ENCODE assay signal across 11 cellular contexts in genomic region chr15:63490345-63491034, GRCh38. TPM values are rescaled to one million over a fixed set of nuclear protein-coding genes. Genes with fewer than 3 reads are reported as not detected.
DNase-seq lines count a peak whose midpoint lies in the region; ATAC-seq and TF ChIP-seq lines count a peak whose summit lies in the region.
"Had no signal": no experiment of that assay in that cellular context is flagged by ENCODE, and none has a peak within 500 bp of the region (broad histone marks: within the 10 kb centered on the region; RNA-seq: fewer than 3 reads in every experiment).

No MANE protein-coding gene starts in this region.

- H3K36me3 Mint-ChIP-seq in CD4-positive, CD25-positive, alpha-beta regulatory T cell: no peaks in the 10 kb centered on the region

- peaks cover 0 to 1% (median 0%) of the 10 kb centered on the region in 7 donors for H3K9me3 Mint-ChIP-seq in CD4-positive, CD25-positive, alpha-beta regulatory T cell

- no peaks in the 10 kb centered on the region for H3K36me3 ChIP-seq in CD4-positive, CD25-positive, alpha-beta regulatory T cell (ENCODE audit: control insufficient read depth, insufficient read depth, low read length)
- H3K36me3 ChIP-seq in lung (ENCODE audit: control insufficient read depth in 2 of 2, insufficient read depth in 2 of 2, low read length in 2 of 2) (no peaks in the 10 kb centered on the region), thyroid gland (no peaks in the 10 kb centered on the region)
- H3K36me3 ChIP-seq: prostate gland had no signal

- no peaks in the 10 kb centered on the region for H3K27me3 ChIP-seq in CD4-positive, CD25-positive, alpha-beta regulatory T cell (ENCODE audit: control insufficient read depth, insufficient read depth, low read length)
- H3K27me3 ChIP-seq in lung (ENCODE audit: control insufficient read depth, insufficient read depth) (no peaks in the 10 kb centered on the region), thyroid gland (no peaks in the 10 kb centered on the region)

- no peak for ATAC-seq in CD4-positive, CD25-positive, alpha-beta regulatory T cell (ENCODE audit: low read depth in 2 of 2)
- ATAC-seq in lung (ENCODE audit: insufficient read depth, low FRiP score) (peak; percentile 49), GM21786 (IDR thresholded peaks at IDR 0.05; ENCODE audit: unreplicated experiment) (no peak)

- no peaks in the 10 kb centered on the region for H3K9me3 ChIP-seq in CD4-positive, CD25-positive, alpha-beta regulatory T cell (ENCODE audit: control insufficient read depth in 2 of 2, low read length in 2 of 2)
- H3K9me3 ChIP-seq in lung (ENCODE audit: control insufficient read depth in 2 of 2, insufficient read depth in 1 of 2, low read length in 1 of 2) (no peaks in the 10 kb centered on the region), thyroid gland (no peaks in the 10 kb centered on the region)
- H3K9me3 ChIP-seq: prostate gland had no signal

- peaks cover 27% of the 10 kb centered on the region for H3K4me1 ChIP-seq in CD4-positive, CD25-positive, alpha-beta regulatory T cell (ENCODE audit: control insufficient read depth, insufficient read depth, low read length, poor library complexity, severe bottlenecking)
- no peaks in the 10 kb centered on the region for H3K4me1 ChIP-seq in lung (ENCODE audit: control insufficient read depth in 2 of 2, insufficient read depth in 2 of 2, low read length in 2 of 2)
- H3K4me1 ChIP-seq in thyroid gland: peaks cover 14 to 20% of the 10 kb centered on the region in 2 donors
- H3K4me1 ChIP-seq: prostate gland had no signal

- TF ChIP-seq CTCF in lung (IDR thresholded peaks at IDR 0.05; ENCODE audit: control extremely low read depth, extremely low read depth): no peak
- no peak for TF ChIP-seq CTCF in coronary artery (IDR thresholded peaks at IDR 0.05)
- no peak for TF ChIP-seq CTCF in thyroid gland (IDR thresholded peaks at IDR 0.05)

- no peak for TF ChIP-seq POLR2A in thyroid gland (IDR thresholded peaks at IDR 0.05)

- no peak overlapping the region for H3K27ac ChIP-seq in CD4-positive, CD25-positive, alpha-beta regulatory T cell (ENCODE audit: insufficient read depth, low read length, poor library complexity, severe bottlenecking)
- H3K27ac ChIP-seq in lung (ENCODE audit: low read depth in 1 of 2, low read length in 1 of 2) (peak overlapping the region in 1 of 2 donors; percentile 75), coronary artery (peak overlapping the region in 1 of 2 donors; percentile 78), thyroid gland (no peak overlapping the region)
- H3K27ac ChIP-seq: C4-2B, prostate gland had no signal

- no peak for DNase-seq in CD4-positive, CD25-positive, alpha-beta regulatory T cell
- DNase-seq in NCI-H1092 (lab: John Stamatoyannopoulos, UW) (peak; percentile 62), OCI-M1 (lab: John Stamatoyannopoulos, UW) (peak; percentile 42), lung (ENCODE audit: low spot score) (no peak), coronary artery (ENCODE audit: low spot score) (no peak), cerebellar cortex (ENCODE audit: low spot score) (no peak), thyroid gland (no peak)
- DNase-seq: activated effector memory CD4-positive, alpha-beta T cell treated with Interleukin-2 at 50 U/mL for 16 hours had no signal

- no peak overlapping the region for H3K4me3 ChIP-seq in CD4-positive, CD25-positive, alpha-beta regulatory T cell (ENCODE audit: low read depth, low read length)
- no peak overlapping the region for H3K4me3 ChIP-seq in lung
- no peak overlapping the region for H3K4me3 ChIP-seq in coronary artery
- no peak overlapping the region for H3K4me3 ChIP-seq in thyroid gland (replicated peaks in 1 of 3)
- H3K4me3 ChIP-seq: prostate gland had no signal

- H3K4me1 Mint-ChIP-seq in CD4-positive, CD25-positive, alpha-beta regulatory T cell: peaks cover 17 to 64% (median 37%) of the 10 kb centered on the region in 4 donors

- peak overlapping the region in 2 of 3 donors; percentile 7 to 84 for H3K27ac Mint-ChIP-seq in CD4-positive, CD25-positive, alpha-beta regulatory T cell

- 75 to 82% methylated on average over 4 of the region's 4 CpGs for WGBS in lung, 2 donors
- WGBS in thyroid gland, 2 donors: 88 to 91% methylated on average over 4 of the region's 4 CpGs

- peak overlapping the region in 1 of 4 donors; percentile 39 for H3K4me3 Mint-ChIP-seq in CD4-positive, CD25-positive, alpha-beta regulatory T cell

- intact Hi-C loops in thyroid gland (cut with DNase I): no loop called here

- no peaks in the 10 kb centered on the region for H3K27me3 Mint-ChIP-seq in CD4-positive, CD25-positive, alpha-beta regulatory T cell

RNA-seq across cellular contexts. Expression of gene USP3, which starts 13.9 kb away (rescaled TPM):
- total RNA-seq in CD4-positive, CD25-positive, alpha-beta regulatory T cell: 223 TPM
- 10 to 100 TPM; 49.5 to 57.2 (median 55.3) TPM for polyA plus RNA-seq in CD4-positive, CD25-positive, alpha-beta regulatory T cell
- total RNA-seq in lung (10 to 100 TPM; 70.1 to 95.5 TPM), thyroid gland (10 to 100 TPM; 42.9 to 82.2 (median 53.7) TPM)
- 10 to 100 TPM; 29.1 to 29.8 TPM for polyA plus RNA-seq in lung

Comparison
In these comparisons a context has a peak if more than half of its experiments do, and no peak if none do; other contexts are left out.
1. DNase-seq: peak in NCI-H1092 (single experiment) and OCI-M1 (single experiment); none in CD4-positive, CD25-positive, alpha-beta regulatory T cell (0 of 3), lung (single experiment), coronary artery (single experiment), cerebellar cortex (single experiment) and thyroid gland (0 of 2).